ENCODE assay signal across 9 cellular contexts in the genomic region with DNA sequence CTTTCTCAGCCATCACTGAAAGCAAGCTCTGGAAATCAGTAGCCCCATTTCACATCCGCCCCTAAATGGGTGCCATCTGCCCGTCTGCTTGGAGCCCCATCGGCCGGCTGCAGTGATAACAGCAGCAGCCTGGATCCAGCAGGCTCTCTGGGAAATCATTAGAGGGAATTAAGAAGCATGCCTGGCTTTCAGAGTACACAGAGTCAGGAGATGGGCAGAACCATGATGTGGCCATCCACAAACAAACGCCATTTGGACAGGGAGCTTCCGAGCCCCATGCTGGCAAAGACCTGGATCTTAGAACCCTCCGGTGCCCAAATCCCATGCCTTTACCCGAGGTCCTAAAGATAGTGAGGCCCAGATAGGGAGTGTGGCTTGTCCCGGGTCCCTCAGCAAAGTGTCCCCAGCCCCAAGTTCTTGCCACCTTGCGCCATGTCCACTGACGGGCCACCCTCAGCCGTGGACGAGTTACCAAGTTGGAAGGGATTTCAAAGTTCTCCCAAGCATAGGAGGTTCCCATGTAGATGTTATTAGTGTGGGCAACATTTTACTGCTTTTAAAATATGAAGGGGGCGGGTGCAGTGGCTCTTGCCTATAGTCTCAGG. TPM values are rescaled to one million over a fixed set of nuclear protein-coding genes. Genes with fewer than 3 reads are reported as not detected.
DNase-seq lines count a peak whose midpoint lies in the region; ATAC-seq lines count a peak whose summit lies in the region.
"Had no signal": no experiment of that assay in that cellular context is flagged by ENCODE, and none has a peak within 500 bp of the region (broad histone marks: within the 10 kb centered on the region; RNA-seq: fewer than 3 reads in every experiment).

No MANE protein-coding gene starts in this region.

- POLR2A ChIA-PET in activated CD4-positive, alpha-beta memory T cell treated with anti-CD3 and anti-CD28 coated beads for 36 hours (lab: Charles Lee), result interaction anchor here (1.2 to 1.7 kb wide), 2 partner anchors 9 to 155 kb away, joined by 3 to 8 read pairs; a partner anchor contains a TSS

- peaks cover 17% of the 10 kb centered on the region for H3K36me3 Mint-ChIP-seq in activated CD4-positive, alpha-beta memory T cell treated with anti-CD3 and anti-CD28 coated beads for 36 hours
- H3K36me3 Mint-ChIP-seq in stimulated activated naive B cell treated with anti-CD40 and anti-IgM and Interleukin-4, amounts not matched to agents 10 μg/mL and 1 μg/mL and 100 μg/mL, for 72 hours, result peaks cover 1 to 20% of the 10 kb centered on the region in 2 donors

- peak overlapping the region; percentile 72 for H3K4me3 ChIP-seq in HUES48 (ENCODE audit: low read depth, low read length)
- H3K4me3 ChIP-seq in iPS-11a (ENCODE audit: low read depth, low read length), result peak overlapping the region; percentile 54

- no peaks in the 10 kb centered on the region for H3K36me3 ChIP-seq in HUES48 (ENCODE audit: control insufficient read depth, insufficient read depth, low read length)
- H3K36me3 ChIP-seq: cardiac muscle cell had no signal

- no peaks in the 10 kb centered on the region for H3K9me3 Mint-ChIP-seq in activated CD4-positive, alpha-beta memory T cell treated with anti-CD3 and anti-CD28 coated beads for 36 hours
- no peaks in the 10 kb centered on the region for H3K9me3 Mint-ChIP-seq in stimulated activated naive B cell treated with anti-CD40 and anti-IgM and Interleukin-4, amounts not matched to agents 10 μg/mL and 1 μg/mL and 100 μg/mL, for 72 hours

- peaks cover 38% of the 10 kb centered on the region for H3K4me1 ChIP-seq in HUES48 (ENCODE audit: control insufficient read depth, insufficient read depth, low read length)

- peaks cover 23% of the 10 kb centered on the region for H3K4me1 Mint-ChIP-seq in activated CD4-positive, alpha-beta memory T cell treated with anti-CD3 and anti-CD28 coated beads for 36 hours (ENCODE audit: low read depth)
- H3K4me1 Mint-ChIP-seq in stimulated activated naive B cell treated with anti-CD40 and anti-IgM and Interleukin-4, amounts not matched to agents 10 μg/mL and 1 μg/mL and 100 μg/mL, for 72 hours, result peaks cover 24 to 40% of the 10 kb centered on the region in 2 donors

- CTCF ChIA-PET in activated CD4-positive, alpha-beta memory T cell treated with anti-CD3 and anti-CD28 coated beads for 36 hours (lab: Charles Lee), result no interaction called here

- peak overlapping the region; percentile 91 for H3K27ac Mint-ChIP-seq in activated CD4-positive, alpha-beta memory T cell treated with anti-CD3 and anti-CD28 coated beads for 36 hours
- peak overlapping the region; percentile 98 for H3K27ac Mint-ChIP-seq in stimulated activated naive B cell treated with anti-CD40 and anti-IgM and Interleukin-4, amounts not matched to agents 10 μg/mL and 1 μg/mL and 100 μg/mL, for 72 hours

- no peaks in the 10 kb centered on the region for H3K9me3 ChIP-seq in HUES48 (ENCODE audit: control insufficient read depth, insufficient read depth, low read length)

- intact Hi-C loops in activated CD4-positive, alpha-beta memory T cell treated with anti-CD3 and anti-CD28 coated beads for 36 hours (cut with micrococcal nuclease), result loop anchor here (5.0 kb wide), 1 partner anchor 210 kb away; a partner anchor contains a TSS

- H3K27ac ChIP-seq in HUES48 (ENCODE audit: low read depth, low read length), result no peak overlapping the region
- H3K27ac ChIP-seq: cardiac muscle cell had no signal

- H3K4me3 Mint-ChIP-seq in activated CD4-positive, alpha-beta memory T cell treated with anti-CD3 and anti-CD28 coated beads for 36 hours, result peak overlapping the region; percentile 81
- peak overlapping the region; percentile 95 to 97 for H3K4me3 Mint-ChIP-seq in stimulated activated naive B cell treated with anti-CD40 and anti-IgM and Interleukin-4, amounts not matched to agents 10 μg/mL and 1 μg/mL and 100 μg/mL, for 72 hours

- no peak overlapping the region for H3K9ac ChIP-seq in HUES48 (ENCODE audit: low read depth, low read length)

- peaks cover 30% of the 10 kb centered on the region for H3K27me3 ChIP-seq in HUES48 (ENCODE audit: control insufficient read depth, insufficient read depth, low read length)
- H3K27me3 ChIP-seq: cardiac muscle cell had no signal

- no peak for DNase-seq in activated CD4-positive, alpha-beta memory T cell treated with anti-CD3 and anti-CD28 coated beads for 36 hours
- DNase-seq in stimulated activated naive B cell treated with anti-CD40 and anti-IgM and Interleukin-4, amounts not matched to agents 10 μg/mL and 1 μg/mL and 100 μg/mL, for 72 hours, result no peak
- DNase-seq in RPMI8226 (no peak), SHP77 (lab: John Stamatoyannopoulos, UW) (no peak), NCI-H2196 (lab: John Stamatoyannopoulos, UW; ENCODE audit: unreplicated experiment) (no peak)

- H3K27me3 Mint-ChIP-seq in activated CD4-positive, alpha-beta memory T cell treated with anti-CD3 and anti-CD28 coated beads for 36 hours, result no peaks in the 10 kb centered on the region
- no peaks in the 10 kb centered on the region for H3K27me3 Mint-ChIP-seq in stimulated activated naive B cell treated with anti-CD40 and anti-IgM and Interleukin-4, amounts not matched to agents 10 μg/mL and 1 μg/mL and 100 μg/mL, for 72 hours

- ATAC-seq in stimulated activated naive B cell treated with anti-CD40 and anti-IgM and Interleukin-4, amounts not matched to agents 10 μg/mL and 1 μg/mL and 100 μg/mL, for 72 hours (replicated peaks), result no peak
- no peak for ATAC-seq in GM19452 (IDR thresholded peaks at IDR 0.05; ENCODE audit: unreplicated experiment)

RNA-seq across cellular contexts. Expression of a gene that starts 1.0 kb away (rescaled TPM):
- 100 to 1,000 TPM; 130 to 134 TPM for total RNA-seq in activated CD4-positive, alpha-beta memory T cell treated with anti-CD3 and anti-CD28 coated beads for 36 hours
